Comparison of ENCODE assay signal across 33 cellular contexts in genomic region chrY:12710460-12710859, GRCh38. TPM values are rescaled to one million over a fixed set of nuclear protein-coding genes. Genes with fewer than 3 reads are reported as not detected.
A peak's percentile ranks its signal among the peaks of the same experiment; 100 is the strongest.
DNase-seq lines count a peak whose midpoint lies in the region; ATAC-seq and TF ChIP-seq lines count a peak whose summit lies in the region.
"Had no signal": no experiment of that assay in that cellular context is flagged by ENCODE, and none has a peak within 500 bp of the region (broad histone marks: within the 10 kb centered on the region; RNA-seq: fewer than 3 reads in every experiment).

No MANE protein-coding gene starts in this region.

- no peak for ATAC-seq in activated naive CD8-positive, alpha-beta T cell treated with anti-CD3 and anti-CD28 coated beads, Interleukin-2, amount 50 U/mL, for 24 hours
- ATAC-seq in HG03280 (IDR thresholded peaks at IDR 0.05; ENCODE audit: unreplicated experiment) (no peak), HG02852 (IDR thresholded peaks at IDR 0.05; ENCODE audit: unreplicated experiment) (no peak)
- ATAC-seq: body of pancreas; gastroesophageal sphincter; naive thymus-derived CD8-positive, alpha-beta T cell; psoas muscle; stimulated activated naive B cell treated with anti-CD40 and anti-IgM and Interleukin-4, amounts not matched to agents 10 μg/mL and 1 μg/mL and 100 μg/mL, for 72 hours had no signal

- H3K4me3 ChIP-seq in cardiac fibroblast (replicated peaks in 1 of 2; ENCODE audit: low read depth in 2 of 2, low read length in 2 of 2): no peak overlapping the region
- no peak overlapping the region for H3K4me3 ChIP-seq in fibroblast of pulmonary artery (replicated peaks; ENCODE audit: low read depth, low read length)
- H3K4me3 ChIP-seq: adrenal gland, body of pancreas, colonic mucosa, esophagus muscularis mucosa, gastroesophageal sphincter, psoas muscle had no signal

- H3K4me3 Mint-ChIP-seq in activated naive CD8-positive, alpha-beta T cell treated with anti-CD3 and anti-CD28 coated beads, Interleukin-2, amount 50 U/mL, for 24 hours: no peak overlapping the region
- no peak overlapping the region for H3K4me3 Mint-ChIP-seq in activated naive CD8-positive, alpha-beta T cell treated with anti-CD3 and anti-CD28 coated beads for 36 hours
- H3K4me3 Mint-ChIP-seq: CD8-positive, alpha-beta memory T cell; immature natural killer cell; naive thymus-derived CD8-positive, alpha-beta T cell; stimulated activated naive B cell treated with anti-CD40 and anti-IgM and Interleukin-4, amounts not matched to agents 10 μg/mL and 1 μg/mL and 100 μg/mL, for 72 hours had no signal

- peaks cover 13% of the 10 kb centered on the region for H3K36me3 Mint-ChIP-seq in activated naive CD8-positive, alpha-beta T cell treated with anti-CD3 and anti-CD28 coated beads, Interleukin-2, amount 50 U/mL, for 24 hours (ENCODE audit: low read depth)
- H3K36me3 Mint-ChIP-seq in activated naive CD8-positive, alpha-beta T cell treated with anti-CD3 and anti-CD28 coated beads for 36 hours: peaks cover 22% of the 10 kb centered on the region

- H3K27ac Mint-ChIP-seq in activated naive CD8-positive, alpha-beta T cell treated with anti-CD3 and anti-CD28 coated beads, Interleukin-2, amount 50 U/mL, for 24 hours: peak overlapping the region; percentile 60
- no peak overlapping the region for H3K27ac Mint-ChIP-seq in activated naive CD8-positive, alpha-beta T cell treated with anti-CD3 and anti-CD28 coated beads for 36 hours
- H3K27ac Mint-ChIP-seq: stimulated activated naive B cell treated with anti-CD40 and anti-IgM and Interleukin-4, amounts not matched to agents 10 μg/mL and 1 μg/mL and 100 μg/mL, for 72 hours had no signal

- H3K27me3 Mint-ChIP-seq in activated naive CD8-positive, alpha-beta T cell treated with anti-CD3 and anti-CD28 coated beads, Interleukin-2, amount 50 U/mL, for 24 hours: no peaks in the 10 kb centered on the region
- no peaks in the 10 kb centered on the region for H3K27me3 Mint-ChIP-seq in activated naive CD8-positive, alpha-beta T cell treated with anti-CD3 and anti-CD28 coated beads for 36 hours
- H3K27me3 Mint-ChIP-seq: CD8-positive, alpha-beta memory T cell; naive thymus-derived CD8-positive, alpha-beta T cell; stimulated activated naive B cell treated with anti-CD40 and anti-IgM and Interleukin-4, amounts not matched to agents 10 μg/mL and 1 μg/mL and 100 μg/mL, for 72 hours had no signal

- peaks cover 19% of the 10 kb centered on the region for H3K4me1 Mint-ChIP-seq in activated naive CD8-positive, alpha-beta T cell treated with anti-CD3 and anti-CD28 coated beads, Interleukin-2, amount 50 U/mL, for 24 hours
- peaks cover 13% of the 10 kb centered on the region for H3K4me1 Mint-ChIP-seq in activated naive CD8-positive, alpha-beta T cell treated with anti-CD3 and anti-CD28 coated beads for 36 hours
- H3K4me1 Mint-ChIP-seq: immature natural killer cell had no signal

- no peak for DNase-seq in activated naive CD8-positive, alpha-beta T cell treated with anti-CD3 and anti-CD28 coated beads, Interleukin-2, amount 50 U/mL, for 24 hours
- DNase-seq in activated naive CD8-positive, alpha-beta T cell treated with anti-CD3 and anti-CD28 coated beads for 36 hours: no peak
- peak; percentile 27 to 48 for DNase-seq in cardiac fibroblast (ENCODE audit: low read depth in 2 of 2)
- peak; percentile 22 for DNase-seq in fibroblast of pulmonary artery (ENCODE audit: low read depth)
- DNase-seq in activated CD4-positive, alpha-beta T cell treated with anti-CD3 and anti-CD28 coated beads for 1 hour: no peak
- no peak for DNase-seq in DMS53 (lab: John Stamatoyannopoulos, UW)
- DNase-seq: 8988T; activated CD4-positive, alpha-beta T cell treated with anti-CD3 and anti-CD28 coated beads for 48 hours; activated T-cell treated with anti-CD3 and anti-CD28 coated beads, Interleukin-2, amount 50 U/mL, for 1 hour; adrenal gland; AML-193; body of pancreas; CD8-positive, alpha-beta memory T cell; colonic mucosa; DMS 273 treated with DMSO at 0.1 percent for 48 hours; effector memory CD4-positive, alpha-beta T cell; GDM1; immature natural killer cell; mesendoderm; naive thymus-derived CD8-positive, alpha-beta T cell; NCI-H146; NCI-H446 treated with DMSO at 0.1 percent for 48 hours; nucleus accumbens; psoas muscle; RPMI8226; stimulated activated CD4-positive, alpha-beta T cell treated with anti-CD3 and anti-CD28 coated beads, Interleukin-15, amount 100 ng/mL, for 24 hours; stimulated activated naive B cell treated with anti-CD40 and anti-IgM and Interleukin-4, amounts not matched to agents 10 μg/mL and 1 μg/mL and 100 μg/mL, for 72 hours; T-helper 1 cell had no signal

- no peak for TF ChIP-seq CTCF in cardiac fibroblast (IDR thresholded peaks at IDR 0.05; ENCODE audit: low read depth, low read length)
- TF ChIP-seq CTCF in fibroblast of pulmonary artery (IDR thresholded peaks at IDR 0.05; ENCODE audit: low read length, missing control alignments): peak; percentile 22

- no peaks in the 10 kb centered on the region for H3K9me3 Mint-ChIP-seq in activated naive CD8-positive, alpha-beta T cell treated with anti-CD3 and anti-CD28 coated beads, Interleukin-2, amount 50 U/mL, for 24 hours
- H3K9me3 Mint-ChIP-seq in activated naive CD8-positive, alpha-beta T cell treated with anti-CD3 and anti-CD28 coated beads for 36 hours: no peaks in the 10 kb centered on the region
- H3K9me3 Mint-ChIP-seq: CD8-positive, alpha-beta memory T cell; immature natural killer cell; naive thymus-derived CD8-positive, alpha-beta T cell; stimulated activated naive B cell treated with anti-CD40 and anti-IgM and Interleukin-4, amounts not matched to agents 10 μg/mL and 1 μg/mL and 100 μg/mL, for 72 hours had no signal

RNA-seq across cellular contexts. Expression of gene USP9Y, which starts 9.4 kb away (rescaled TPM):
- 10 to 100 TPM in 1 of 2 experiments, 1 to 10 TPM in 1; 9.8 to 11.6 TPM for total RNA-seq in activated naive CD8-positive, alpha-beta T cell treated with anti-CD3 and anti-CD28 coated beads for 36 hours
- total RNA-seq: body of pancreas, psoas muscle, SK-MEL-5 had no signal

Comparison
In these comparisons a context has a peak if more than half of its experiments do, and no peak if none do; other contexts are left out.
1. DNase-seq: peak in cardiac fibroblast (2 of 2) and fibroblast of pulmonary artery (single experiment); none in activated naive CD8-positive, alpha-beta T cell treated with anti-CD3 and anti-CD28 coated beads, Interleukin-2, amount 50 U/mL, for 24 hours (single experiment), activated naive CD8-positive, alpha-beta T cell treated with anti-CD3 and anti-CD28 coated beads for 36 hours (single experiment), activated CD4-positive, alpha-beta T cell treated with anti-CD3 and anti-CD28 coated beads for 1 hour (single experiment) and DMS53 (single experiment).